ENCODE assay signal across 10 cellular contexts in the genomic region with DNA sequence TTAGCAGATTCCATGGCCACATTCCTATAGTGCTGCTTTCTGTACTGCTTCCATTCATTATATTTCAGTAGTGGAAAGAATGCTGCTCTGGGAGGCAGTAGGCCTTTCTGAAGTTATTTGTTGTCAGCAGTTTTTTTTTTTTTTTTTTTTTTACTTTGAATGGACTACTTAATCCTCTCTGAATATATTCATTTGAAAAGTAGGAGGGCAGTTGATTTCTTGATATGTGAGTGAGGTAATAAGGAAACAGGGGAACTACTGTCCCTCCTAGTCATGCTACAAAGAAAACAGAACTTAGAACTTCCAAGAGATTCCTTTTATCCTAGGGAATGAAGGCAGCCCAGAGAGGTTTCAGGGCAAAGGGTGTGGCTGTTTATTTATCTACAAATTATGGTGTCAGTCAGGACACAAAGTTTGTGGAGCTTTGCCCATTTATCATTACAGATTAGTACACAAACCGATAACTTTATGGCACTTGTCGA.
DNase-seq lines count a peak whose midpoint lies in the region; TF ChIP-seq lines count a peak whose summit lies in the region.
"Had no signal": no experiment of that assay in that cellular context is flagged by ENCODE, and none has a peak within 500 bp of the region (broad histone marks: within the 10 kb centered on the region; RNA-seq: fewer than 3 reads in every experiment).

No MANE protein-coding gene starts in this region.

- no peak for TF ChIP-seq CTCF in nephron (IDR thresholded peaks at IDR 0.05; ENCODE audit: unreplicated experiment in 3 of 3)

- H3K9ac ChIP-seq in BLaER1: peak overlapping the region; percentile 72; the same call in 1 of the 2 replicates

- CTCF ChIA-PET in activated CD4-positive, alpha-beta memory T cell treated with anti-CD3 and anti-CD28 coated beads, Interleukin-2, amount 10 ng/mL, durations not matched to agents 7 days and 5 days (lab: Charles Lee): interaction anchor here (1.0 kb wide), 1 partner anchor 41 kb away, joined by 3 read pairs; no protein-coding TSS in a partner anchor

- no peaks in the 10 kb centered on the region for H3K27me3 ChIP-seq in BLaER1
- no peaks in the 10 kb centered on the region for H3K27me3 ChIP-seq in HAP-1 (ENCODE audit: low read depth)

- H3K27ac ChIP-seq in BLaER1 (peak overlapping the region; percentile 77; the same call in 1 of the 2 replicates), caudate nucleus (ENCODE audit: low read depth, low read length) (peak overlapping the region; percentile 54)

- peak overlapping the region; percentile 94 for H3K4me2 ChIP-seq in BLaER1

- DNase-seq in HAP-1 (ENCODE audit: low spot score in 2 of 2): peak; percentile 40 to 75
- no peak for DNase-seq in caudate nucleus (lab: John Stamatoyannopoulos, UW)
- no peak for DNase-seq in NCI-H1436 (lab: John Stamatoyannopoulos, UW)
- no peak for DNase-seq in activated CD4-positive, alpha-beta memory T cell treated with anti-CD3 and anti-CD28 coated beads, Interleukin-2, amount 10 ng/mL, durations not matched to agents 7 days and 5 days
- DNase-seq in NCI-H2029 treated with DMSO at 0.1 percent for 48 hours (lab: John Stamatoyannopoulos, UW): no peak
- DNase-seq in COLO668 (lab: John Stamatoyannopoulos, UW; ENCODE audit: unreplicated experiment): no peak
- DNase-seq: activated naive CD4-positive, alpha-beta T cell treated with anti-CD3 and anti-CD28 coated beads, Interleukin-2, amount 50 U/mL, for 16 hours; kidney glomerular epithelial cell had no signal

- no peaks in the 10 kb centered on the region for H3K27me3 Mint-ChIP-seq in nephron (ENCODE audit: low read depth)
- H3K27me3 Mint-ChIP-seq in activated CD4-positive, alpha-beta memory T cell treated with anti-CD3 and anti-CD28 coated beads, Interleukin-2, amount 10 ng/mL, durations not matched to agents 7 days and 5 days: no peaks in the 10 kb centered on the region

- H3K36me3 ChIP-seq in BLaER1 (peaks cover under 1% of the 10 kb centered on the region), HAP-1 (replicated peaks) (no peaks in the 10 kb centered on the region)

- in situ Hi-C loops in HAP-1 (cut with MboI; ENCODE audit: low sequenced_read_pairs): no loop called here

- H3K4me1 ChIP-seq in BLaER1: peaks cover 98% of the 10 kb centered on the region
- peaks cover 57% of the 10 kb centered on the region for H3K4me1 ChIP-seq in HAP-1

- H4K20me1 ChIP-seq in BLaER1: peaks cover 100% of the 10 kb centered on the region

- peaks cover 74% of the 10 kb centered on the region for H3K4me1 Mint-ChIP-seq in nephron
- peaks cover 76% of the 10 kb centered on the region for H3K4me1 Mint-ChIP-seq in activated CD4-positive, alpha-beta memory T cell treated with anti-CD3 and anti-CD28 coated beads, Interleukin-2, amount 10 ng/mL, durations not matched to agents 7 days and 5 days

- POLR2A ChIA-PET in activated CD4-positive, alpha-beta memory T cell treated with anti-CD3 and anti-CD28 coated beads, Interleukin-2, amount 10 ng/mL, durations not matched to agents 7 days and 5 days (lab: Charles Lee): interaction anchor here (1.0 to 1.7 kb wide), 3 partner anchors 10 to 153 kb away, joined by 3 to 5 read pairs (median 4); no protein-coding TSS in a partner anchor

- peak overlapping the region; percentile 58 for H3K4me3 ChIP-seq in BLaER1
- H3K4me3 ChIP-seq in HAP-1: no peak overlapping the region

- H3K9me3 ChIP-seq in BLaER1: no peaks in the 10 kb centered on the region
- no peaks in the 10 kb centered on the region for H3K9me3 ChIP-seq in HAP-1

- H3K27ac Mint-ChIP-seq in nephron: peak overlapping the region; percentile 13 to 83 (median 41)
- H3K27ac Mint-ChIP-seq in activated CD4-positive, alpha-beta memory T cell treated with anti-CD3 and anti-CD28 coated beads, Interleukin-2, amount 10 ng/mL, durations not matched to agents 7 days and 5 days: no peak overlapping the region

- no peaks in the 10 kb centered on the region for H3K36me3 Mint-ChIP-seq in nephron (ENCODE audit: low read depth)
- no peaks in the 10 kb centered on the region for H3K36me3 Mint-ChIP-seq in activated CD4-positive, alpha-beta memory T cell treated with anti-CD3 and anti-CD28 coated beads, Interleukin-2, amount 10 ng/mL, durations not matched to agents 7 days and 5 days (ENCODE audit: low read depth)

- peak overlapping the region; percentile 62 to 77 (median 69) for H3K4me3 Mint-ChIP-seq in nephron
- H3K4me3 Mint-ChIP-seq in activated CD4-positive, alpha-beta memory T cell treated with anti-CD3 and anti-CD28 coated beads, Interleukin-2, amount 10 ng/mL, durations not matched to agents 7 days and 5 days: no peak overlapping the region

- H3K9me3 Mint-ChIP-seq in nephron: no peaks in the 10 kb centered on the region
- H3K9me3 Mint-ChIP-seq in activated CD4-positive, alpha-beta memory T cell treated with anti-CD3 and anti-CD28 coated beads, Interleukin-2, amount 10 ng/mL, durations not matched to agents 7 days and 5 days: no peaks in the 10 kb centered on the region

Comparison
In these comparisons a context has a peak if more than half of its experiments do, and no peak if none do; other contexts are left out.
1. DNase-seq: peak in HAP-1 (2 of 2); none in caudate nucleus (0 of 61), NCI-H1436 (single experiment), activated CD4-positive, alpha-beta memory T cell treated with anti-CD3 and anti-CD28 coated beads, Interleukin-2, amount 10 ng/mL, durations not matched to agents 7 days and 5 days (single experiment), NCI-H2029 treated with DMSO at 0.1 percent for 48 hours (single experiment) and COLO668 (single experiment).